ENCODE assay signal across 8 cellular contexts in the genomic region with DNA sequence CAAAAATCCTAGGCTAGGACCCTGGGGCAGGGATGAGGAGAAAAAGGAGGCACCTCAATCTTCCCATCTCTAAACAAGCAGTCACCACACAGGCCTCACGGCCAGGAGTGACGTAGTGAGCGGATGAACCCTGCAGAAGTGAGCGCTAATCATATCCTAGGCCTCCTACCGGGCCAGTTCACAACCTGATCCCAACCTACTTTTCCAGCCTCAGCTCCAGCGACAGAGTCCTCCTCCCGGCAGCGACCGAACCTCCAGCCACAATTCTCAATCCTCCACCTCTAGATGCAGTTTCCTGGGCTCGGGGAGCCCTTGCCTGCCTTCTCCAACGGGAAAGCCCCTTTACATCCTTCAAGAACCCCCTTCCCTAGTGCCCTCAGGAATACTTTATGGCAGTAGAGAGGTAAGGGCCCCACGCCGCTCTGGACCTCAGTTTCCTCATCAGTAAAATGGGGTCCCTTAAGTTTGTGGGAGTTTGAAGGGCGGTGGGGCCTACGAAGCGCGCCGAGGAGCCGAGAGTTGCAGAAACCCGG. TPM values are rescaled to one million over a fixed set of nuclear protein-coding genes. Genes with fewer than 3 reads are reported as not detected.
DNase-seq lines count a peak whose midpoint lies in the region; ATAC-seq and TF ChIP-seq lines count a peak whose summit lies in the region.

No MANE protein-coding gene starts in this region.

- no CpG with 5 or more reads among the region's 20 CpGs for WGBS in H9 (ENCODE audit: extremely low coverage, insufficient read length, low lambda C conversion rate)

- H3K4me1 ChIP-seq in H9 (ENCODE audit: insufficient read depth, low read length) (no peaks in the 10 kb centered on the region), mucosa of stomach (ENCODE audit: control insufficient read depth, insufficient read depth, low read length) (peaks cover 17% of the 10 kb centered on the region), upper lobe of right lung (peaks cover 22% of the 10 kb centered on the region)

- H2BK12ac ChIP-seq in H9 (ENCODE audit: insufficient read length, low read depth, low read length): no peak overlapping the region

- H3K4me3 Mint-ChIP-seq in CD14-positive monocyte: peak overlapping the region; percentile 90 to 97
- H3K4me3 Mint-ChIP-seq in H9: peak overlapping the region; percentile 92 to 93

- H3K4me3 ChIP-seq in mucosa of stomach (ENCODE audit: low read length) (peak overlapping the region; percentile 99), upper lobe of right lung (peak overlapping the region; percentile 87)

- ATAC-seq in upper lobe of right lung: no peak
- ATAC-seq in GM21825 (IDR thresholded peaks at IDR 0.05; ENCODE audit: unreplicated experiment): no peak

- no peak overlapping the region for H2BK15ac ChIP-seq in H9 (ENCODE audit: low read depth, low read length)

- H3K4me1 Mint-ChIP-seq in CD14-positive monocyte: peaks cover 29% of the 10 kb centered on the region
- peaks cover 16 to 20% of the 10 kb centered on the region in 2 experiments for H3K4me1 Mint-ChIP-seq in H9

- peak overlapping the region; percentile 92 for H3K9ac ChIP-seq in H9 (ENCODE audit: extremely low read depth, insufficient read length, low read length)
- peak overlapping the region; percentile 72 for H3K9ac ChIP-seq in mucosa of stomach (ENCODE audit: low read length)

- H3K4ac ChIP-seq in H9 (ENCODE audit: low read depth, low read length): peak overlapping the region; percentile 63; the same call in 1 of the 2 replicates

- H4K91ac ChIP-seq in H9 (ENCODE audit: insufficient read length, low read depth, low read length): peak overlapping the region; percentile 82

- H3K27ac ChIP-seq in H9 (ENCODE audit: insufficient read length, low read depth, low read length): no peak overlapping the region
- H3K27ac ChIP-seq in upper lobe of right lung: peak overlapping the region; percentile 93

- H2AFZ ChIP-seq in H9 (ENCODE audit: low read length): peak overlapping the region; percentile 42

- H3K9me3 ChIP-seq in H9 (ENCODE audit: control insufficient read depth, low read depth, low read length) (no peaks in the 10 kb centered on the region), mucosa of stomach (ENCODE audit: control insufficient read depth, low read length) (no peaks in the 10 kb centered on the region), upper lobe of right lung (no peaks in the 10 kb centered on the region)

- H3K18ac ChIP-seq in H9 (ENCODE audit: insufficient read length, low read depth, low read length): peak overlapping the region; percentile 96

- H4K5ac ChIP-seq in H9 (ENCODE audit: insufficient read length, low read depth, low read length): peak overlapping the region; percentile 78

- H3K36me3 Mint-ChIP-seq in CD14-positive monocyte (peaks cover 18 to 22% of the 10 kb centered on the region in 2 donors), H9 (ENCODE audit: insufficient read depth in 1 of 3, low read depth in 3 of 3) (peaks cover 6 to 15% (median 15%) of the 10 kb centered on the region in 3 experiments; a peak in 6 of 7 replicates)

- H2BK20ac ChIP-seq in H9 (ENCODE audit: low read depth, low read length, poor library complexity, severe bottlenecking): no peak overlapping the region

- peaks cover 9% of the 10 kb centered on the region for H3K23me2 ChIP-seq in H9 (ENCODE audit: insufficient read length, low read depth, low read length, poor library complexity, severe bottlenecking)

- peak overlapping the region; percentile 26 for H3T11ph ChIP-seq in H9 (ENCODE audit: low read length)

- peak overlapping the region; percentile 89 for H3K4me2 ChIP-seq in H9 (ENCODE audit: insufficient read depth, insufficient read length, low read length)

- H2AK5ac ChIP-seq in H9 (ENCODE audit: insufficient read length, low read length): no peak overlapping the region

- peak overlapping the region; percentile 87 for H2BK5ac ChIP-seq in H9 (ENCODE audit: insufficient read length, low read length)

- no peaks in the 10 kb centered on the region for H4K20me1 ChIP-seq in H9 (ENCODE audit: control insufficient read depth, insufficient read depth, insufficient read length)

- intact Hi-C loops in CD14-positive monocyte (cut with micrococcal nuclease) (loop anchor here in 1 of 2 donors (2.0 kb wide), 1 partner anchor 38 kb away; no protein-coding TSS in a partner anchor), upper lobe of right lung (cut with DNase I) (no loop called here)

- H3K27me3 Mint-ChIP-seq in CD14-positive monocyte (ENCODE audit: low read depth in 3 of 3): no peaks in the 10 kb centered on the region
- no peaks in the 10 kb centered on the region for H3K27me3 Mint-ChIP-seq in H9 (ENCODE audit: low read depth)

- no peaks in the 10 kb centered on the region for H3K9me3 Mint-ChIP-seq in CD14-positive monocyte
- H3K9me3 Mint-ChIP-seq in H9: no peaks in the 10 kb centered on the region; a peak in 1 of 5 replicates

- peak overlapping the region; percentile 64 for H4K8ac ChIP-seq in H9 (replicated peaks; ENCODE audit: insufficient read length, low read depth, low read length)

- TF ChIP-seq CTCF in CD14-positive monocyte (IDR thresholded peaks at IDR 0.05) (no peak), H9 (conservative IDR thresholded peaks at IDR 0.05) (no peak), upper lobe of right lung (IDR thresholded peaks at IDR 0.05) (no peak)

- DNase-seq in CD14-positive monocyte (ENCODE audit: low spot score): no peak
- no peak for DNase-seq in H9
- DNase-seq in RPMI8226: peak; percentile 37
- peak; percentile 29 to 62 for DNase-seq in dermis microvascular lymphatic vessel endothelial cell (ENCODE audit: low read depth in 2 of 2)
- no peak for DNase-seq in upper lobe of right lung
- DNase-seq in NCI-H1694 treated with DMSO at 0.1 percent for 48 hours (lab: John Stamatoyannopoulos, UW): no peak

- H3K23ac ChIP-seq in H9 (ENCODE audit: insufficient read length, low read depth, low read length): no peak overlapping the region

- H3K27ac Mint-ChIP-seq in CD14-positive monocyte: peak overlapping the region; percentile 72 to 97 (median 90)
- H3K27ac Mint-ChIP-seq in H9: peak overlapping the region; percentile 87 to 97 (median 94); a peak in 5 of 7 replicates

- H3K79me2 ChIP-seq in H9 (ENCODE audit: insufficient read depth, low read length): peaks cover 23% of the 10 kb centered on the region; the same call in 1 of the 2 replicates

- no peak overlapping the region for H2BK120ac ChIP-seq in H9 (ENCODE audit: low read depth, low read length, poor library complexity, severe bottlenecking)

- H3K79me1 ChIP-seq in H9 (ENCODE audit: insufficient read depth, low read depth, low read length, poor library complexity, severe bottlenecking): peaks cover 12% of the 10 kb centered on the region

- H3K56ac ChIP-seq in H9 (ENCODE audit: insufficient read length, low read depth, low read length): no peak overlapping the region

- peak overlapping the region; percentile 98 for H3K14ac ChIP-seq in H9 (ENCODE audit: insufficient read depth, low read length)

- H3K27me3 ChIP-seq in H9 (ENCODE audit: insufficient read depth, low read length) (no peaks in the 10 kb centered on the region), mucosa of stomach (ENCODE audit: control insufficient read depth, insufficient read depth, low read length) (no peaks in the 10 kb centered on the region), upper lobe of right lung (no peaks in the 10 kb centered on the region)

- H3K36me3 ChIP-seq in mucosa of stomach (ENCODE audit: control insufficient read depth, insufficient read depth, low read length) (peaks cover 6% of the 10 kb centered on the region), upper lobe of right lung (peaks cover 14% of the 10 kb centered on the region)

RNA-seq across cellular contexts. Expression of gene ZNF668, which starts 1.4 kb away (rescaled TPM):
- polyA plus RNA-seq in CD14-positive monocyte: 1 to 10 TPM; 3.8 to 4.8 TPM
- total RNA-seq in H9 (2021) (18.6 and 19.6 TPM in 2 replicates), dermis microvascular lymphatic vessel endothelial cell (5.4 and 7.6 TPM in 2 replicates), upper lobe of right lung (8.3 TPM)

RNA-seq across cellular contexts. Expression of gene ZNF646, which starts 1.6 kb away (rescaled TPM):
- polyA plus RNA-seq in CD14-positive monocyte: 1 to 10 TPM in 1 of 2 donors, under 1 TPM in 1; 0.46 to 3.0 TPM
- total RNA-seq in H9 (2021): 25.9 and 29.2 TPM in 2 replicates
- 8.1 and 13.9 TPM in 2 replicates for total RNA-seq in dermis microvascular lymphatic vessel endothelial cell
- 20.6 TPM for total RNA-seq in upper lobe of right lung

RNA-seq across cellular contexts. Expression of gene PRSS53, which starts 16.1 kb away (rescaled TPM):
- polyA plus RNA-seq in CD14-positive monocyte: under 1 TPM in 1 of 2 donors, not detected in 1; 0.17 TPM
- total RNA-seq in H9 (2021) (2.8 and 3.6 TPM in 2 replicates), dermis microvascular lymphatic vessel endothelial cell (0.38 and 0.39 TPM in 2 replicates), upper lobe of right lung (1.8 TPM)

RNA-seq across cellular contexts. Expression of gene VKORC1, which starts 22.0 kb away (rescaled TPM):
- 100 to 1,000 TPM in 1 of 2 donors, 10 to 100 TPM in 1; 91.2 to 113 TPM for polyA plus RNA-seq in CD14-positive monocyte
- total RNA-seq in H9 (2021) (93.9 and 94.5 TPM in 2 replicates), dermis microvascular lymphatic vessel endothelial cell (59.8 and 74.6 TPM in 2 replicates), upper lobe of right lung (72.7 TPM)

RNA-seq across cellular contexts. Expression of gene BCKDK, which starts 35.6 kb away (rescaled TPM):
- polyA plus RNA-seq in CD14-positive monocyte: 10 to 100 TPM; 76.5 to 93.5 TPM
- total RNA-seq in H9 (2021) (55.7 and 57.0 TPM in 2 replicates), dermis microvascular lymphatic vessel endothelial cell (9.8 and 20.0 TPM in 2 replicates), upper lobe of right lung (33.3 TPM)

Comparison
In these comparisons a context has a peak if more than half of its experiments do, and no peak if none do; other contexts are left out.
1. DNase-seq: peak in RPMI8226 (single experiment) and dermis microvascular lymphatic vessel endothelial cell (2 of 2); none in CD14-positive monocyte (single experiment), H9 (single experiment), upper lobe of right lung (single experiment) and NCI-H1694 treated with DMSO at 0.1 percent for 48 hours (single experiment).